In the genomic region with DNA sequence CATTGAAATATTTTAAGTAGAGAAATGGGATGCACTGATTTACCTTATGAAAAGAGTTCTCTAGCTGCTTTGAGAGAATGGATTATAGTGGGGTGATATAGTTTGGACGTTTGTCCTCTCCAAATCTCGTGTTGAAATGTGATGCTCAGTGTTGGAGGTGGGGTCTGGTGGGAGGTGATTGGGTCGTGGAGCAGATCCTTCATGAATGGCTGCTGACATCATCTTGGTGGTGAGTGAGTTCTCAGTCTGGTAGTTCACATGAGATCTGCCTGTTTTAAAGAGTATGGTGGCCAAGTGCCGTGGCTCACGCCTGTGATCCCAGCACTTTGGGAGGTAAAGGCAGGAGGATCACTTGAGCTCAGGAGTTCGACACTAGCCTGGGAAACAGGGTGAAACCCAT, we compare ENCODE assay signal across 24 cellular contexts.
"Had no signal": no experiment of that assay in that cellular context is flagged by ENCODE, and none has a peak within 500 bp of the region (broad histone marks: within the 10 kb centered on the region; RNA-seq: fewer than 3 reads in every experiment).

No MANE protein-coding gene starts in this region.

- H3K4me1 ChIP-seq: colonic mucosa, tibial nerve had no signal

- ATAC-seq: activated CD8-positive, alpha-beta T cell treated with anti-CD3 and anti-CD28 coated beads, Interleukin-2, amount 10 ng/mL, durations not matched to agents 7 days and 5 days; activated naive CD4-positive, alpha-beta T cell treated with anti-CD3 and anti-CD28 coated beads, Interleukin-2, amount 50 U/mL, for 72 hours; activated T-cell treated with anti-CD3 and anti-CD28 coated beads, Interleukin-2, amount 50 U/mL, for 72 hours; heart left ventricle; natural killer cell treated with Interleukin-12 subunit alpha and Interleukin-12 subunit beta and Interleukin-15 and Interleukin-18, amount 100 ng/mL, for 72 hours; sciatic nerve; SK-N-SH treated with all-trans-retinoic acid at 6 μM for 48 hours; stimulated activated naive B cell treated with anti-CD40 and anti-IgM and Interleukin-4, amounts not matched to agents 10 μg/mL and 1 μg/mL and 100 μg/mL, for 72 hours had no signal

- H3K27me3 Mint-ChIP-seq: progenitor cell of endocrine pancreas had no signal

- H3K9me3 Mint-ChIP-seq: natural killer cell treated with Interleukin-12 subunit alpha and Interleukin-12 subunit beta and Interleukin-15 and Interleukin-18, amount 100 ng/mL, for 72 hours; WTC11 had no signal

- DNase-seq: activated CD8-positive, alpha-beta T cell treated with anti-CD3 and anti-CD28 coated beads, Interleukin-2, amount 10 ng/mL, durations not matched to agents 7 days and 5 days; activated naive CD4-positive, alpha-beta T cell; activated T-cell treated with anti-CD3 and anti-CD28 coated beads for 4 hours; activated T-cell treated with anti-CD3 and anti-CD28 coated beads, Interleukin-2, amount 50 U/mL, for 72 hours; cerebellar nuclear complex; colonic mucosa; effector CD8-positive, alpha-beta T cell; heart left ventricle; left ventricle myocardium inferior; stimulated activated CD4-positive, alpha-beta T cell treated with anti-CD3 and anti-CD28 coated beads, Interleukin-1b, Interleukin-23, amount 100 ng/mL, for 48 hours; stimulated activated naive B cell treated with anti-CD40 and anti-IgM and Interleukin-4, amounts not matched to agents 10 μg/mL and 1 μg/mL and 100 μg/mL, for 72 hours; T-helper 2 cell had no signal

- H3K27ac ChIP-seq: cardiac muscle cell, colonic mucosa, heart left ventricle, left ventricle myocardium inferior, neutrophil, skin epidermis, tibial nerve had no signal

- H3K27ac Mint-ChIP-seq: activated CD8-positive, alpha-beta T cell treated with anti-CD3 and anti-CD28 coated beads, Interleukin-2, amount 10 ng/mL, durations not matched to agents 7 days and 5 days; activated T-cell treated with anti-CD3 and anti-CD28 coated beads, Interleukin-2, amount 50 U/mL, for 72 hours; natural killer cell treated with Interleukin-12 subunit alpha and Interleukin-12 subunit beta and Interleukin-15 and Interleukin-18, amount 100 ng/mL, for 72 hours; progenitor cell of endocrine pancreas; stimulated activated naive B cell treated with anti-CD40 and anti-IgM and Interleukin-4, amounts not matched to agents 10 μg/mL and 1 μg/mL and 100 μg/mL, for 72 hours; WTC11 had no signal

- H3K4me3 Mint-ChIP-seq: activated CD8-positive, alpha-beta T cell treated with anti-CD3 and anti-CD28 coated beads, Interleukin-2, amount 10 ng/mL, durations not matched to agents 7 days and 5 days; activated T-cell treated with anti-CD3 and anti-CD28 coated beads, Interleukin-2, amount 50 U/mL, for 72 hours; natural killer cell treated with Interleukin-12 subunit alpha and Interleukin-12 subunit beta and Interleukin-15 and Interleukin-18, amount 100 ng/mL, for 72 hours; stimulated activated naive B cell treated with anti-CD40 and anti-IgM and Interleukin-4, amounts not matched to agents 10 μg/mL and 1 μg/mL and 100 μg/mL, for 72 hours; WTC11 had no signal

- H3K36me3 Mint-ChIP-seq: natural killer cell treated with Interleukin-12 subunit alpha and Interleukin-12 subunit beta and Interleukin-15 and Interleukin-18, amount 100 ng/mL, for 72 hours; stimulated activated naive B cell treated with anti-CD40 and anti-IgM and Interleukin-4, amounts not matched to agents 10 μg/mL and 1 μg/mL and 100 μg/mL, for 72 hours; WTC11 had no signal

- H3K27me3 ChIP-seq: cardiac muscle cell, colonic mucosa, neutrophil, tibial nerve had no signal

- H3K36me3 ChIP-seq: cardiac muscle cell, colonic mucosa, heart left ventricle, left ventricle myocardium inferior, neutrophil, tibial nerve had no signal

- H3K4me1 Mint-ChIP-seq: stimulated activated naive B cell treated with anti-CD40 and anti-IgM and Interleukin-4, amounts not matched to agents 10 μg/mL and 1 μg/mL and 100 μg/mL, for 72 hours had no signal

- H3K9me3 ChIP-seq: colonic mucosa, mucosa of descending colon, neutrophil had no signal

- H3K4me3 ChIP-seq: cardiac muscle cell, colonic mucosa, heart left ventricle, left ventricle myocardium inferior, lung, mucosa of descending colon, skin epidermis, tibial nerve had no signal
